Comparison of ENCODE assay signal across 12 cellular contexts in genomic region chr14:22230517-22230916, GRCh38.
"Had no signal": no experiment of that assay in that cellular context is flagged by ENCODE, and none has a peak within 500 bp of the region (broad histone marks: within the 10 kb centered on the region; RNA-seq: fewer than 3 reads in every experiment).

No MANE protein-coding gene starts in this region.

- H3K9me3 ChIP-seq: lower lobe of right lung, neutrophil, thoracic aorta had no signal

- H3K36me3 ChIP-seq: ascending aorta, esophagus muscularis mucosa, lower lobe of right lung, neutrophil, stomach, thoracic aorta had no signal

- H3K4me3 ChIP-seq: ascending aorta, esophagus muscularis mucosa, lower lobe of right lung, stomach, thoracic aorta had no signal

- H3K27ac ChIP-seq: ascending aorta, esophagus muscularis mucosa, lower lobe of right lung, stomach, thoracic aorta had no signal

- ATAC-seq: left cardiac atrium had no signal

- DNase-seq: glutamatergic neuron; left cardiac atrium; lower lobe of right lung; midbrain; retina; stimulated activated CD4-positive, alpha-beta T cell treated with anti-CD3 and anti-CD28 coated beads, Interleukin-15, amount 100 ng/mL, for 24 hours; stomach; T-helper 9 cell had no signal

- H3K27me3 ChIP-seq: ascending aorta, esophagus muscularis mucosa, neutrophil, stomach had no signal

- H3K4me1 ChIP-seq: ascending aorta had no signal
